ENCODE assay signal across 19 cellular contexts in genomic region chr16:80620656-80621605, GRCh38.
DNase-seq lines count a peak whose midpoint lies in the region; TF ChIP-seq lines count a peak whose summit lies in the region.
"Had no signal": no experiment of that assay in that cellular context is flagged by ENCODE, and none has a peak within 500 bp of the region (broad histone marks: within the 10 kb centered on the region; RNA-seq: fewer than 3 reads in every experiment).

No MANE protein-coding gene starts in this region.

- in situ Hi-C loops in GM23248 (cut with MboI): no loop called here

- H3K27ac ChIP-seq in endodermal cell (ENCODE audit: low read depth, low read length) (no peak overlapping the region), neural progenitor cell (no peak overlapping the region), GM23248 (no peak overlapping the region), ascending aorta (no peak overlapping the region)
- H3K27ac ChIP-seq: SJSA1 had no signal

- no peaks in the 10 kb centered on the region for H3K9me2 ChIP-seq in GM23248 (ENCODE audit: insufficient read depth)

- H3K79me2 ChIP-seq in neural progenitor cell (ENCODE audit: low read depth) (no peaks in the 10 kb centered on the region), GM23248 (ENCODE audit: insufficient read depth) (no peaks in the 10 kb centered on the region)

- H2AFZ ChIP-seq in neural progenitor cell (replicated peaks): no peak overlapping the region
- no peak overlapping the region for H2AFZ ChIP-seq in GM23248

- H3K4me1 Mint-ChIP-seq in endodermal cell (no peaks in the 10 kb centered on the region), neural progenitor cell (peaks cover 3% of the 10 kb centered on the region)
- peaks cover 2% of the 10 kb centered on the region for H3K4me1 Mint-ChIP-seq in activated CD4-positive, alpha-beta T cell treated with anti-CD3 and anti-CD28 coated beads, Interleukin-2, amount 10 ng/mL, durations not matched to agents 24 days and 14 days

- no peak overlapping the region for H3K4me3 ChIP-seq in endodermal cell (ENCODE audit: low read length)
- H3K4me3 ChIP-seq in neural progenitor cell: no peak overlapping the region
- no peak overlapping the region for H3K4me3 ChIP-seq in GM23248
- H3K4me3 ChIP-seq in ascending aorta: no peak overlapping the region
- H3K4me3 ChIP-seq: HAP-1, SJSA1 had no signal

- H3K9me3 Mint-ChIP-seq in endodermal cell (peaks cover 4% of the 10 kb centered on the region), neural progenitor cell (peaks cover 9% of the 10 kb centered on the region)
- peaks cover 13% of the 10 kb centered on the region for H3K9me3 Mint-ChIP-seq in activated CD4-positive, alpha-beta T cell treated with anti-CD3 and anti-CD28 coated beads, Interleukin-2, amount 10 ng/mL, durations not matched to agents 24 days and 14 days

- H3F3A ChIP-seq in neural progenitor cell (ENCODE audit: low read depth): no peaks in the 10 kb centered on the region
- no peaks in the 10 kb centered on the region for H3F3A ChIP-seq in GM23248 (ENCODE audit: insufficient read depth)

- H3K27ac Mint-ChIP-seq in endodermal cell (no peak overlapping the region), neural progenitor cell (no peak overlapping the region)
- H3K27ac Mint-ChIP-seq in activated CD4-positive, alpha-beta T cell treated with anti-CD3 and anti-CD28 coated beads, Interleukin-2, amount 10 ng/mL, durations not matched to agents 24 days and 14 days: no peak overlapping the region
- H3K27ac Mint-ChIP-seq: CD8-positive, alpha-beta T cell had no signal

- TF ChIP-seq CTCF in endodermal cell (conservative IDR thresholded peaks at IDR 0.05) (no peak), neural progenitor cell (IDR thresholded peaks at IDR 0.05) (no peak), ascending aorta (IDR thresholded peaks at IDR 0.05) (no peak)

- H4K20me1 ChIP-seq in neural progenitor cell (ENCODE audit: low read depth) (no peaks in the 10 kb centered on the region), GM23248 (ENCODE audit: insufficient read depth) (no peaks in the 10 kb centered on the region)

- H3K4me1 ChIP-seq in endodermal cell (ENCODE audit: control insufficient read depth, insufficient read depth, low read length): no peaks in the 10 kb centered on the region
- no peaks in the 10 kb centered on the region for H3K4me1 ChIP-seq in neural progenitor cell
- H3K4me1 ChIP-seq in GM23248 (ENCODE audit: insufficient read depth): no peaks in the 10 kb centered on the region
- no peaks in the 10 kb centered on the region for H3K4me1 ChIP-seq in ascending aorta
- H3K4me1 ChIP-seq: HAP-1, SJSA1 had no signal

- H3K9me3 ChIP-seq in endodermal cell (ENCODE audit: control insufficient read depth, low read length) (no peaks in the 10 kb centered on the region), neural progenitor cell (ENCODE audit: low read depth) (no peaks in the 10 kb centered on the region), GM23248 (ENCODE audit: low read depth) (no peaks in the 10 kb centered on the region), ascending aorta (peaks cover 9% of the 10 kb centered on the region in 2 donors)
- H3K9me3 ChIP-seq: HAP-1, SJSA1 had no signal

- H3K36me3 ChIP-seq in endodermal cell (ENCODE audit: control insufficient read depth, insufficient read depth, low read length) (no peaks in the 10 kb centered on the region), neural progenitor cell (no peaks in the 10 kb centered on the region), GM23248 (ENCODE audit: low read depth) (0 out of 2 replicates have a peak, but pooled peaks cover 3% of the 10 kb centered on the region), ascending aorta (no peaks in the 10 kb centered on the region)
- H3K36me3 ChIP-seq: HAP-1, SJSA1 had no signal

- H3K27me3 Mint-ChIP-seq in endodermal cell (ENCODE audit: insufficient read depth) (no peaks in the 10 kb centered on the region), neural progenitor cell (ENCODE audit: insufficient read depth, low read depth) (peaks cover 4% of the 10 kb centered on the region)
- no peaks in the 10 kb centered on the region for H3K27me3 Mint-ChIP-seq in activated CD4-positive, alpha-beta T cell treated with anti-CD3 and anti-CD28 coated beads, Interleukin-2, amount 10 ng/mL, durations not matched to agents 24 days and 14 days

- H3K27me3 ChIP-seq in endodermal cell (ENCODE audit: control insufficient read depth, insufficient read depth, low read length, poor library complexity, severe bottlenecking) (no peaks in the 10 kb centered on the region), neural progenitor cell (no peaks in the 10 kb centered on the region), GM23248 (replicated peaks; ENCODE audit: insufficient read depth) (no peaks in the 10 kb centered on the region), ascending aorta (no peaks in the 10 kb centered on the region)
- H3K27me3 ChIP-seq: SJSA1 had no signal

- DNase-seq in EH (ENCODE audit: low read depth) (peak; percentile 34), M059J (ENCODE audit: low read depth) (peak; percentile 62), endodermal cell (peak; percentile 32), neural progenitor cell (ENCODE audit: low spot score) (peak; percentile 5), GM23248 (no peak), HUDEP-2 (lab: John Stamatoyannopoulos, UW; ENCODE audit: unreplicated experiment in 76 of 76) (no peak), ascending aorta (ENCODE audit: low spot score in 2 of 2) (no peak)
- no peak for DNase-seq in activated CD4-positive, alpha-beta T cell treated with anti-CD3 and anti-CD28 coated beads, Interleukin-2, amount 10 ng/mL, durations not matched to agents 24 days and 14 days
- DNase-seq: AML-193; CD8-positive, alpha-beta T cell; DMS153; KG1; NCI-H1105; NCI-H2029 treated with DMSO at 0.1 percent for 48 hours; NCI-H524 treated with DMSO at 0.1 percent for 48 hours; NCI-H82; OCI-M1 had no signal

- H3K4me2 ChIP-seq in neural progenitor cell (no peak overlapping the region), GM23248 (ENCODE audit: unreplicated experiment) (no peak overlapping the region)

- H3K36me3 Mint-ChIP-seq in endodermal cell (ENCODE audit: low read depth) (peaks cover 5% of the 10 kb centered on the region), neural progenitor cell (peaks cover 7% of the 10 kb centered on the region)
- H3K36me3 Mint-ChIP-seq in activated CD4-positive, alpha-beta T cell treated with anti-CD3 and anti-CD28 coated beads, Interleukin-2, amount 10 ng/mL, durations not matched to agents 24 days and 14 days (ENCODE audit: low read depth): peaks cover 62% of the 10 kb centered on the region

- H3K9ac ChIP-seq in endodermal cell (ENCODE audit: extremely low read depth, low read length, poor library complexity, severe bottlenecking): no peak overlapping the region
- no peak overlapping the region for H3K9ac ChIP-seq in neural progenitor cell
- H3K9ac ChIP-seq in GM23248: no peak overlapping the region

- H3K4me3 Mint-ChIP-seq in endodermal cell (no peak overlapping the region), neural progenitor cell (no peak overlapping the region)
- H3K4me3 Mint-ChIP-seq in activated CD4-positive, alpha-beta T cell treated with anti-CD3 and anti-CD28 coated beads, Interleukin-2, amount 10 ng/mL, durations not matched to agents 24 days and 14 days: no peak overlapping the region
- H3K4me3 Mint-ChIP-seq: CD8-positive, alpha-beta T cell had no signal

- 93 to 96% methylated on average over 17 to 19 of the region's 19 CpGs for WGBS in endodermal cell (ENCODE audit: insufficient coverage in 1 of 2, insufficient read length in 1 of 2), 2 experiments
- 89 to 90% methylated on average over 19 of the region's 19 CpGs for WGBS in GM23248 (ENCODE audit: low coverage in 1 of 2, low lambda C conversion rate in 2 of 2, missing lambda C conversion rate in 2 of 2), 2 experiments

- intact Hi-C loops in activated CD4-positive, alpha-beta T cell treated with anti-CD3 and anti-CD28 coated beads, Interleukin-2, amount 10 ng/mL, durations not matched to agents 24 days and 14 days (cut with micrococcal nuclease): no loop called here
- intact Hi-C loops in ascending aorta (cut with DNase I): no loop called here

Comparison
In these comparisons a context has a peak if more than half of its experiments do, and no peak if none do; other contexts are left out.
1. DNase-seq: peak in EH (single experiment), M059J (single experiment), endodermal cell (single experiment) and neural progenitor cell (single experiment); none in GM23248 (single experiment), activated CD4-positive, alpha-beta T cell treated with anti-CD3 and anti-CD28 coated beads, Interleukin-2, amount 10 ng/mL, durations not matched to agents 24 days and 14 days (single experiment), HUDEP-2 (0 of 76) and ascending aorta (0 of 2).